ENCODE assay signal across 8 cellular contexts in genomic region chr5:79858097-79858723, GRCh38.
DNase-seq lines count a peak whose midpoint lies in the region; ATAC-seq and TF ChIP-seq lines count a peak whose summit lies in the region.

No MANE protein-coding gene starts in this region.

- no peak overlapping the region for H3K4me3 ChIP-seq in ascending aorta
- no peak overlapping the region for H3K4me3 ChIP-seq in sigmoid colon

- peak; percentile 79 for ATAC-seq in T-helper 17 cell
- ATAC-seq in HG02840 (IDR thresholded peaks at IDR 0.05; ENCODE audit: low FRiP score, unreplicated experiment): no peak

- TF ChIP-seq POLR2A in sigmoid colon (IDR thresholded peaks at IDR 0.05): no peak

- TF ChIP-seq EP300 in sigmoid colon (IDR thresholded peaks at IDR 0.05): no peak

- no peaks in the 10 kb centered on the region for H3K36me3 Mint-ChIP-seq in T-helper 17 cell (ENCODE audit: low read depth)

- peak; percentile 95 for TF ChIP-seq CTCF in GM10248 (IDR thresholded peaks at IDR 0.05; ENCODE audit: control extremely low read depth, extremely low read depth, low read depth, missing control alignments)
- peak; percentile 97 for TF ChIP-seq CTCF in LNCAP (IDR thresholded peaks at IDR 0.05)
- TF ChIP-seq CTCF in ascending aorta (IDR thresholded peaks at IDR 0.05): peak; percentile 61 to 91 (median 90)
- peak; percentile 78 to 97 (median 92) for TF ChIP-seq CTCF in sigmoid colon (IDR thresholded peaks at IDR 0.05)

- H3K9me3 ChIP-seq in T-helper 17 cell (ENCODE audit: control insufficient read depth, low read length, poor library complexity, severe bottlenecking) (no peaks in the 10 kb centered on the region), ascending aorta (no peaks in the 10 kb centered on the region), sigmoid colon (no peaks in the 10 kb centered on the region)

- WGBS in sigmoid colon, 2 donors: 27 to 36% methylated on average over 6 of the region's 6 CpGs

- H3K27me3 Mint-ChIP-seq in T-helper 17 cell: no peaks in the 10 kb centered on the region

- H3K27me3 ChIP-seq in ascending aorta (no peaks in the 10 kb centered on the region), sigmoid colon (no peaks in the 10 kb centered on the region)

- intact Hi-C loops in ascending aorta (cut with DNase I) (loop anchor here (5.0 kb wide), 1 partner anchor 224 kb away; no protein-coding TSS in a partner anchor), sigmoid colon (cut with DNase I) (loop anchor here (2.0 to 5.0 kb wide), 3 partner anchors 166 to 246 kb away; partner anchors contain the start of gene TENT2)

- CTCF ChIA-PET in GM10248 (lab: Yijun Ruan, JAX): interaction anchor here (0.6 to 2.2 kb wide), 20 partner anchors 9 to 834 kb away, joined by 3 to 11 read pairs (median 4); no protein-coding TSS in a partner anchor

- peaks cover 6% of the 10 kb centered on the region for H3K4me1 Mint-ChIP-seq in T-helper 17 cell

- H3K27ac ChIP-seq in ascending aorta: no peak overlapping the region
- H3K27ac ChIP-seq in sigmoid colon: no peak overlapping the region

- H3K4me1 ChIP-seq in ascending aorta: no peaks in the 10 kb centered on the region
- peaks cover 0 to 22% (median 13%) of the 10 kb centered on the region in 4 donors for H3K4me1 ChIP-seq in sigmoid colon

- POLR2A ChIA-PET in GM10248 (lab: Yijun Ruan, JAX): no interaction called here

- H3K27ac Mint-ChIP-seq in T-helper 17 cell: no peak overlapping the region

- DNase-seq in GM10248 (ENCODE audit: extremely low spot score): peak; percentile 57
- peak; percentile 57 to 75 (median 58) for DNase-seq in T-helper 17 cell
- DNase-seq in ascending aorta (ENCODE audit: low spot score in 2 of 2): peak in 1 of 2 donors; percentile 76
- DNase-seq in hepatic stellate cell (ENCODE audit: low spot score): peak; percentile 24
- DNase-seq in sigmoid colon: peak; percentile 84
- DNase-seq in mesenteric fat pad (ENCODE audit: low spot score): no peak

- H3K36me3 ChIP-seq in ascending aorta (no peaks in the 10 kb centered on the region), sigmoid colon (no peaks in the 10 kb centered on the region)

- H3K4me3 Mint-ChIP-seq in T-helper 17 cell: no peak overlapping the region
